28 cellular contexts compared by ENCODE assay signal in the genomic region with DNA sequence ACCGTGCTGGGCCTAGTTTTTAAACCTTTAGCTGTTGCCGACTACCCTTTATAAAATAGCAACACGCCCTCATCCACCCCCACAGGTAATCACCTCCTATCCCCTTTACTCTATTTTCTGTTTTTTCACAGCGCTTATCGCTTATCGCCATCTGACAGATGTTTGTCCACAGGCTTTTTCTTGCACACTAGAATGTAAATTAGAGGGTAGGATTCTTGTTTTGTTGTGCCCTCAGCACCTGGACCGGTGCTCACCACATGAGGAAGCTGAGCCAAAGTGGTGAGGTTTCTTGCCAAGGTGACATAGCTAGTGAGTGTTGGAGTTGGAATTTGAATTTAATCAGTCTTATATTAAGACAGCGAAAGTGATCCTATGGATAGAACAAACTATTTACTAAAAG. TPM values are rescaled to one million over a fixed set of nuclear protein-coding genes. Genes with fewer than 3 reads are reported as not detected.
DNase-seq lines count a peak whose midpoint lies in the region; TF ChIP-seq lines count a peak whose summit lies in the region.
"Had no signal": no experiment of that assay in that cellular context is flagged by ENCODE, and none has a peak within 500 bp of the region (broad histone marks: within the 10 kb centered on the region; RNA-seq: fewer than 3 reads in every experiment).

No MANE protein-coding gene starts in this region.

- H3K36me3 ChIP-seq in spleen, result peaks cover 0 to 2% (median 0%) of the 10 kb centered on the region in 6 donors
- H3K36me3 ChIP-seq: Peyer's patch, thoracic aorta, vagina had no signal

- no peaks in the 10 kb centered on the region for H3K9me3 ChIP-seq in spleen
- H3K9me3 ChIP-seq: Peyer's patch, SJSA1, thoracic aorta, vagina had no signal

- WGBS in spleen, 5 donors, result 72 to 90% (median 73%) methylated on average over 8 of the region's 8 CpGs

- H3K27me3 Mint-ChIP-seq in nephron progenitor cell (ENCODE audit: low read depth, poor library complexity), result peaks cover 2% of the 10 kb centered on the region
- H3K27me3 Mint-ChIP-seq: activated CD8-positive, alpha-beta T cell treated with anti-CD3 and anti-CD28 coated beads for 36 hours; activated naive CD8-positive, alpha-beta T cell; stimulated activated naive CD8-positive, alpha-beta T cell treated with anti-CD3 and anti-CD28 coated beads, Interleukin-15, Interleukin-2, amounts not matched to agents 100 ng/mL and 50 ng/mL, for 24 hours had no signal

- peaks cover 42% of the 10 kb centered on the region for H3K4me1 Mint-ChIP-seq in nephron progenitor cell

- H3K9me3 Mint-ChIP-seq in nephron progenitor cell, result no peaks in the 10 kb centered on the region
- H3K9me3 Mint-ChIP-seq: activated CD8-positive, alpha-beta T cell treated with anti-CD3 and anti-CD28 coated beads for 36 hours; HFFc6; stimulated activated naive CD8-positive, alpha-beta T cell treated with anti-CD3 and anti-CD28 coated beads, Interleukin-15, Interleukin-2, amounts not matched to agents 100 ng/mL and 50 ng/mL, for 24 hours; T-helper 1 cell treated with Interleukin-12 subunit alpha and Interleukin-12 subunit beta and Interleukin-4 antibody, amounts not matched to agents 30 μg/mL and 1 μg/mL, for 36 hours had no signal

- no peak overlapping the region for H3K27ac Mint-ChIP-seq in nephron progenitor cell
- H3K27ac Mint-ChIP-seq: activated CD8-positive, alpha-beta T cell treated with anti-CD3 and anti-CD28 coated beads for 36 hours; activated naive CD8-positive, alpha-beta T cell; HFFc6; stimulated activated naive CD8-positive, alpha-beta T cell treated with anti-CD3 and anti-CD28 coated beads, Interleukin-15, Interleukin-2, amounts not matched to agents 100 ng/mL and 50 ng/mL, for 24 hours; T-helper 1 cell treated with Interleukin-12 subunit alpha and Interleukin-12 subunit beta and Interleukin-4 antibody, amounts not matched to agents 30 μg/mL and 1 μg/mL, for 36 hours had no signal

- intact Hi-C loops in spleen (cut with DNase I; ENCODE audit: low total_unique reads), result no loop called here

- H3K27ac ChIP-seq in VCaP, result peak overlapping the region; percentile 87; the same call in 1 of the 2 replicates
- no peak overlapping the region for H3K27ac ChIP-seq in spleen
- H3K27ac ChIP-seq: 22Rv1, foreskin keratinocyte, SJSA1, thoracic aorta, vagina had no signal

- TF ChIP-seq CTCF in VCaP (conservative IDR thresholded peaks at IDR 0.05) (no peak), nephron progenitor cell (IDR thresholded peaks at IDR 0.05) (no peak), spleen (IDR thresholded peaks at IDR 0.05 in 8 of 11, conservative IDR thresholded peaks at IDR 0.05 in 3 of 11) (no peak)

- DNase-seq in DMS53 (lab: John Stamatoyannopoulos, UW) (peak; percentile 26), DMS53 treated with DMSO at 0.1 percent for 48 hours (lab: John Stamatoyannopoulos, UW; ENCODE audit: unreplicated experiment) (no peak), NCI-H2029 (lab: John Stamatoyannopoulos, UW) (peak; percentile 29), nephron progenitor cell (no peak), mesenteric fat pad (ENCODE audit: low spot score) (no peak), spleen (no peak), T1000 (lab: John Stamatoyannopoulos, UW) (no peak)
- DNase-seq: activated CD8-positive, alpha-beta T cell treated with anti-CD3 and anti-CD28 coated beads for 36 hours; activated effector memory CD4-positive, alpha-beta T cell treated with Interleukin-2 at 50 U/mL for 16 hours; aorta; CD4-positive, CD25-positive, alpha-beta regulatory T cell; cortex of kidney; GOT3; HFFc6; Karpas-422; left cardiac atrium; NCI-H1930; nucleus accumbens had no signal

- H3K36me3 Mint-ChIP-seq in nephron progenitor cell (ENCODE audit: low read depth), result peaks cover 10% of the 10 kb centered on the region
- H3K36me3 Mint-ChIP-seq: activated naive CD8-positive, alpha-beta T cell; CD4-positive, CD25-positive, alpha-beta regulatory T cell had no signal

- no peak overlapping the region for H3K4me3 ChIP-seq in spleen
- H3K4me3 ChIP-seq: Peyer's patch, SJSA1, thoracic aorta, vagina had no signal

- TF ChIP-seq POLR2A in spleen (IDR thresholded peaks at IDR 0.05), result no peak

- peaks cover 0 to 24% (median 21%) of the 10 kb centered on the region in 6 donors for H3K4me1 ChIP-seq in spleen

- H3K4me3 Mint-ChIP-seq in nephron progenitor cell, result peak overlapping the region; percentile 52
- H3K4me3 Mint-ChIP-seq: activated CD8-positive, alpha-beta T cell treated with anti-CD3 and anti-CD28 coated beads for 36 hours; activated naive CD8-positive, alpha-beta T cell; HFFc6; stimulated activated naive CD8-positive, alpha-beta T cell treated with anti-CD3 and anti-CD28 coated beads, Interleukin-15, Interleukin-2, amounts not matched to agents 100 ng/mL and 50 ng/mL, for 24 hours; T-helper 1 cell treated with Interleukin-12 subunit alpha and Interleukin-12 subunit beta and Interleukin-4 antibody, amounts not matched to agents 30 μg/mL and 1 μg/mL, for 36 hours had no signal

- peaks cover 0 to 29% (median 0%) of the 10 kb centered on the region in 7 donors for H3K27me3 ChIP-seq in spleen (replicated peaks in 1 of 7)
- H3K27me3 ChIP-seq: foreskin keratinocyte, Peyer's patch, SJSA1, vagina had no signal

RNA-seq across cellular contexts. Expression of a gene that starts 2.9 kb away (rescaled TPM):
- total RNA-seq in mesenteric fat pad (59.7 TPM), spleen (10 to 100 TPM; 68.5 to 80.3 (median 74.5) TPM)
- polyA plus RNA-seq in spleen, result 100 to 1,000 TPM; 119 to 132 (median 131) TPM

Comparison
In these comparisons a context has a peak if more than half of its experiments do, and no peak if none do; other contexts are left out.
1. DNase-seq: peak in DMS53 (single experiment) and NCI-H2029 (single experiment); none in DMS53 treated with DMSO at 0.1 percent for 48 hours (single experiment), nephron progenitor cell (single experiment), mesenteric fat pad (single experiment), spleen (single experiment) and T1000 (single experiment).